Comparison of ENCODE assay signal across 1 cellular context in genomic region chr11:43680521-43681505, GRCh38.
A peak's percentile ranks its signal among the peaks of the same experiment; 100 is the strongest.
TF ChIP-seq lines count a peak whose summit lies in the region.

HSD17B12 (plus strand) TSS chr11:43680738; CDS start chr11:43680828, 90 bp downstream.

TF ChIP-seq in HEK293, 187 proteins besides CTCF, POLR2A, EP300 and RAD21 (continued from another document and continues in another):
- TF ChIP-seq BCL6B (tag by site-specific recombination; IDR thresholded peaks at IDR 0.05), result no peak
- TF ChIP-seq ZNF398 (tag by site-specific recombination; IDR thresholded peaks at IDR 0.05), result no peak
- TF ChIP-seq TRIM28 (IDR thresholded peaks at IDR 0.05; ENCODE audit: borderline replicate concordance, low read length), result no peak
- TF ChIP-seq ZNF521 (tag by site-specific recombination; IDR thresholded peaks at IDR 0.05), result no peak
- TF ChIP-seq KLF17 (tag by site-specific recombination; IDR thresholded peaks at IDR 0.05), result no peak
- no peak for TF ChIP-seq ZNF23 (tag by site-specific recombination; IDR thresholded peaks at IDR 0.05; ENCODE audit: borderline replicate concordance)
- TF ChIP-seq PRDM6 (tag by site-specific recombination; IDR thresholded peaks at IDR 0.05), result no peak
- TF ChIP-seq ZBTB1 (tag by site-specific recombination; IDR thresholded peaks at IDR 0.05), result no peak
- TF ChIP-seq SP7 (tag by site-specific recombination; IDR thresholded peaks at IDR 0.05), result peak; percentile 60
- no peak for TF ChIP-seq BCL11A (tag by site-specific recombination; IDR thresholded peaks at IDR 0.05; ENCODE audit: low read depth)
- TF ChIP-seq SCRT2 (tag by site-specific recombination; IDR thresholded peaks at IDR 0.05), result no peak
- peak; percentile 51 for TF ChIP-seq ZNF335 (tag by site-specific recombination; conservative IDR thresholded peaks at IDR 0.05)
- no peak for TF ChIP-seq ZNF133 (tag by site-specific recombination; IDR thresholded peaks at IDR 0.05)
- no peak for TF ChIP-seq ZNF157 (tag by site-specific recombination; IDR thresholded peaks at IDR 0.05)
- TF ChIP-seq ZNF518A (tag by site-specific recombination; conservative IDR thresholded peaks at IDR 0.05; ENCODE audit: low read depth), result no peak
- TF ChIP-seq ZNF561 (tag by site-specific recombination; IDR thresholded peaks at IDR 0.05; ENCODE audit: borderline replicate concordance), result peak; percentile 76; the same call in 1 of the 2 replicates
- TF ChIP-seq ZNF530 (tag by site-specific recombination; IDR thresholded peaks at IDR 0.05; ENCODE audit: low read depth), result no peak
- no peak; the same call in 1 of the 2 replicates for TF ChIP-seq ZNF660 (tag by site-specific recombination; IDR thresholded peaks at IDR 0.05)
- TF ChIP-seq ATF2 (tag by site-specific recombination; IDR thresholded peaks at IDR 0.05; ENCODE audit: low read depth), result no peak
- 0 out of 2 replicates have a peak, but pooled peaks have one; percentile 64 for TF ChIP-seq ZSCAN5A (tag by site-specific recombination; IDR thresholded peaks at IDR 0.05)
- no peak for TF ChIP-seq ZNF248 (tag by site-specific recombination; IDR thresholded peaks at IDR 0.05)
- TF ChIP-seq ZNF645 (tag by site-specific recombination; IDR thresholded peaks at IDR 0.05), result no peak
- TF ChIP-seq ZNF292 (tag by site-specific recombination; IDR thresholded peaks at IDR 0.05; ENCODE audit: borderline replicate concordance, low read depth), result no peak
- TF ChIP-seq KLF8 (tag by site-specific recombination; IDR thresholded peaks at IDR 0.05), result peak; percentile 39; the same call in 1 of the 2 replicates
- no peak for TF ChIP-seq OSR2 (tag by site-specific recombination; IDR thresholded peaks at IDR 0.05)
- peak; percentile 41 for TF ChIP-seq ZNF600 (tag by site-specific recombination; IDR thresholded peaks at IDR 0.05)
- no peak for TF ChIP-seq ZNF777 (tag by site-specific recombination; IDR thresholded peaks at IDR 0.05; ENCODE audit: borderline replicate concordance)
- peak; percentile 98 for TF ChIP-seq ZNF677 (tag by site-specific recombination; IDR thresholded peaks at IDR 0.05)
- no peak for TF ChIP-seq ZNF701 (tag by site-specific recombination; IDR thresholded peaks at IDR 0.05)
- no peak for TF ChIP-seq ZNF473 (tag by site-specific recombination; IDR thresholded peaks at IDR 0.05)
- TF ChIP-seq MYNN (tag by site-specific recombination; IDR thresholded peaks at IDR 0.05; ENCODE audit: borderline replicate concordance), result no peak
- TF ChIP-seq SETDB1 (IDR thresholded peaks at IDR 0.05; ENCODE audit: insufficient read length, low read length), result no peak
- no peak for TF ChIP-seq ZNF184 (tag by site-specific recombination; IDR thresholded peaks at IDR 0.05)
- TF ChIP-seq SP2 (tag by site-specific recombination; IDR thresholded peaks at IDR 0.05), result peak; percentile 98
- no peak for TF ChIP-seq WT1 (tag by site-specific recombination; IDR thresholded peaks at IDR 0.05)
- TF ChIP-seq EGR2 (tag by site-specific recombination; IDR thresholded peaks at IDR 0.05; ENCODE audit: low read depth), result no peak
- no peak for TF ChIP-seq ZNF211 (tag by site-specific recombination; IDR thresholded peaks at IDR 0.05; ENCODE audit: low read depth)
- TF ChIP-seq HOXD13 (CRISPR knock-in tag; IDR thresholded peaks at IDR 0.05; ENCODE audit: borderline replicate concordance), result no peak
- TF ChIP-seq ZNF449 (tag by site-specific recombination; IDR thresholded peaks at IDR 0.05), result no peak
- no peak for TF ChIP-seq SCRT1 (tag by site-specific recombination; IDR thresholded peaks at IDR 0.05; ENCODE audit: borderline replicate concordance)
- TF ChIP-seq ZBTB11 (tag by site-specific recombination; conservative IDR thresholded peaks at IDR 0.05; ENCODE audit: low read depth), result 0 out of 2 replicates have a peak, but pooled peaks have one; percentile 21
